Comparison of ENCODE assay signal across 23 cellular contexts in the genomic region with DNA sequence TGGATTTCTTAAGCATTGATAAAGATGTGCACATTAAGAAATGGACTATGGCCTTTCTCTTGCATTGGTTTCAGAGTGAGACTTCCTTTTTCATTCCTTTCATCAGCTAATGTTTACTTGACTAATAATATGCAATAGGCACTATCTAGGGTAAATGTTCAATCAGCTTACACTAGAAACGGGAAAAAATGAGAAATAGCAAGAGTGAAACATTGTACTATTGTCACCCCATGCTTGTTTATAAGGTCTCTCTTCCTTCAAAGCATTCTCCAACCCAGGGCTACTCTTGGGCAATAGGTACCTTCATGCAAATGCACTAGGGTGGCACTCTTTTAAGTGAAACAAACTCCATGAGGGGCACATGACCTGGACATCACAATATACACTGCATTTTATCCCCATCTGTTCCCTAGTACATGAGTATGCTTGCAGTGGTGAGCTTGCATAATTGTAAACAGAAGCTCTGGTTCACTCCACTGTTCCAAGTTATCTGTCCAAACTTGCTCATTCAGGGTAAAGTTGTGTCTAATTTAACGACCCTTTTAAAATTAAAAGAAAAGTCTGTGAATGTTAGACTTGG.
DNase-seq lines count a peak whose midpoint lies in the region; ATAC-seq lines count a peak whose summit lies in the region.
"Had no signal": no experiment of that assay in that cellular context is flagged by ENCODE, and none has a peak within 500 bp of the region (broad histone marks: within the 10 kb centered on the region; RNA-seq: fewer than 3 reads in every experiment).

No MANE protein-coding gene starts in this region.

- DNase-seq in NCI-H748 (lab: John Stamatoyannopoulos, UW; ENCODE audit: unreplicated experiment) (peak; percentile 31), NCI-H748 treated with DMSO at 0.1 percent for 48 hours (lab: John Stamatoyannopoulos, UW) (no peak), NCI-H82 treated with DMSO at 0.1 percent for 48 hours (lab: John Stamatoyannopoulos, UW; ENCODE audit: unreplicated experiment) (peak; percentile 24), iris pigment epithelial cell (ENCODE audit: low read depth) (peak; percentile 20), amniotic stem cell (lab: John Stamatoyannopoulos, UW) (no peak), SKM-1 (lab: John Stamatoyannopoulos, UW; ENCODE audit: unreplicated experiment) (no peak), occipital lobe (lab: John Stamatoyannopoulos, UW) (no peak)
- DNase-seq: activated B cell treated with CpG ODN at 0.5 μM for 24 hours; activated CD4-positive, alpha-beta T cell treated with anti-CD3 and anti-CD28 coated beads, Interleukin-2, amount 50 U/mL, for 1 hour; activated naive CD4-positive, alpha-beta T cell; activated T-cell treated with anti-CD3 and anti-CD28 coated beads, Interleukin-2, amount 50 U/mL, for 72 hours; AML-193; body of pancreas; Calu3; CD4-positive, CD25-positive, alpha-beta regulatory T cell; gastrocnemius medialis; mucosa of descending colon; natural killer cell; NK-92 treated with Interleukin-12 subunit alpha and Interleukin-12 subunit beta, amount 100 ng/mL, for 24 hours; PC-3 had no signal

- ATAC-seq in HG03097 (IDR thresholded peaks at IDR 0.05; ENCODE audit: low FRiP score, unreplicated experiment), result peak; percentile 47
- ATAC-seq: A549; activated T-cell treated with anti-CD3 and anti-CD28 coated beads, Interleukin-2, amount 50 U/mL, for 72 hours; body of pancreas; gastrocnemius medialis; mucosa of descending colon; natural killer cell; stimulated activated effector memory CD8-positive, alpha-beta T cell treated with anti-CD3 and anti-CD28 coated beads, Interleukin-12 subunit alpha, Interleukin-12 subunit beta, amount 100 ng/mL, for 72 hours had no signal

Comparison
In these comparisons a context has a peak if more than half of its experiments do, and no peak if none do; other contexts are left out.
1. DNase-seq: peak in NCI-H748 (single experiment), NCI-H82 treated with DMSO at 0.1 percent for 48 hours (single experiment) and iris pigment epithelial cell (single experiment); none in NCI-H748 treated with DMSO at 0.1 percent for 48 hours (single experiment), amniotic stem cell (single experiment), SKM-1 (single experiment) and occipital lobe (single experiment).